8 cellular contexts compared by ENCODE assay signal in the genomic region with DNA sequence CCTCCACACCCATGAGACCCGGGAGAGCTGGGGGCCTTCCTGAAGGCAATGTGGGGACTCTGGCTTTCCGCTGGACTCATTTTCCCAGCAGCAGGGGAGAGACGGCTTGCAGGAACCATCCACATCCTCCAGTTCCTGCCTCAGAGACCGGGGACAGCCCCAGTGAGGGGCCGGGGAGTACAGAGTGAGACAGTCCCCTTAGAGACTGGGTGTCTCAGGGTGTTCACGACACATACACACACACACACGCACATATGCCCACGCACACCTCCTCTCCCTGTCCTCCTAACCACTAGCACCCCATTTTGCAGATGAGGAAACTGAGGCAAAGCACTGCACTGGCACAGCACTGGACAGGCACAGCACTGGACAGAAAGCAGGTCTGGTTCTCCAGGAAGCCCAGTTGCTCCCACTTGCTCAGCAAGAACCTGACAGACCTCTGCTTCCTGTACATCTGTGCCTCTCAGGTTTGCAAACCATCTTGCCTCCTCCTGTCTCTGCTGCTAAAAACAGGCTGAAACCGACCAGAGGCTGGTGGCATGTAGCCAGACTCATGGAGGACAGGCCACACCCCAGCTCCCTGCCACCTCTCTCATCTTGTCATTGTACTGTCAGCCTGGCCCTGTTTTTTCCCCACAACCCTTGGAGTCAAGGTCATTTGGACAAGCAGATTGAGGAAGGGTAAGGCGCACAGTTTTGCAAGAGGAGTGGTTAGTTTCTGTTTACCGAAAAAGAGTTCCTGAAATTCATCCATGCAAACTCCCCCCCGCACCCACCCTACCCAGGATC.
DNase-seq lines count a peak whose midpoint lies in the region; ATAC-seq and TF ChIP-seq lines count a peak whose summit lies in the region.

No MANE protein-coding gene starts in this region.

- no peaks in the 10 kb centered on the region for H3K9me3 ChIP-seq in Loucy (ENCODE audit: insufficient read depth, low read depth, low read length)

- DNase-seq in GM06990 (ENCODE audit: extremely low read depth, insufficient read length) (peak; percentile 81), epithelial cell of esophagus (ENCODE audit: low read depth) (peak; percentile 31), pons (ENCODE audit: low spot score) (peak; percentile 57), amniotic stem cell (lab: John Stamatoyannopoulos, UW) (no peak), NCI-H1436 treated with DMSO at 0.1 percent for 48 hours (lab: John Stamatoyannopoulos, UW) (no peak)
- peak; percentile 62 to 75 for DNase-seq in activated CD4-positive, alpha-beta T cell treated with anti-CD3 and anti-CD28 coated beads for 4 hours

- peaks cover 39% of the 10 kb centered on the region for H3K4me1 ChIP-seq in Loucy (ENCODE audit: insufficient read depth, low read length, poor library complexity, severe bottlenecking)

- H3K9ac ChIP-seq in Loucy (ENCODE audit: low read depth, low read length, poor library complexity, severe bottlenecking): peak overlapping the region; percentile 42

- TF ChIP-seq CTCF in GM06990 (IDR thresholded peaks at IDR 0.05; ENCODE audit: insufficient read depth, low read length, poor library complexity, severe bottlenecking) (no peak), Loucy (conservative IDR thresholded peaks at IDR 0.05; ENCODE audit: low read length) (no peak), epithelial cell of esophagus (IDR thresholded peaks at IDR 0.05; ENCODE audit: insufficient read depth, low read depth, low read length, missing control alignments) (no peak)

- H3K27me3 ChIP-seq in GM06990 (replicated peaks; ENCODE audit: control insufficient read depth, insufficient read depth, low read length) (no peaks in the 10 kb centered on the region), Loucy (ENCODE audit: insufficient read depth, low read length, poor library complexity, severe bottlenecking) (no peaks in the 10 kb centered on the region)

- H3K36me3 ChIP-seq in GM06990 (ENCODE audit: control insufficient read depth, insufficient read depth, low read length) (no peaks in the 10 kb centered on the region), Loucy (ENCODE audit: insufficient read depth, low read length) (no peaks in the 10 kb centered on the region)

- H2AFZ ChIP-seq in Loucy (ENCODE audit: low read length): peak overlapping the region; percentile 71

- H3K9me2 ChIP-seq in Loucy (replicated peaks; ENCODE audit: low read depth, low read length): no peaks in the 10 kb centered on the region

- peak; percentile 56 for ATAC-seq in GM21717 (IDR thresholded peaks at IDR 0.05; ENCODE audit: unreplicated experiment)

- H3K79me2 ChIP-seq in Loucy (ENCODE audit: insufficient read depth, low read length): no peaks in the 10 kb centered on the region

- no peaks in the 10 kb centered on the region for H3F3A ChIP-seq in Loucy (ENCODE audit: low read depth)

- H4K20me1 ChIP-seq in Loucy (ENCODE audit: insufficient read depth, low read length, poor library complexity, severe bottlenecking): no peaks in the 10 kb centered on the region

- H3K4me3 ChIP-seq in GM06990 (replicated peaks; ENCODE audit: low read depth, low read length) (peak overlapping the region; percentile 10; the same call in 1 of the 2 replicates), Loucy (ENCODE audit: low read length, poor library complexity, severe bottlenecking) (no peak overlapping the region), epithelial cell of esophagus (ENCODE audit: low read length) (no peak overlapping the region)

- peak overlapping the region; percentile 29 for H3K4me2 ChIP-seq in Loucy (ENCODE audit: low read depth, low read length, poor library complexity, severe bottlenecking)

Comparison
In these comparisons a context has a peak if more than half of its experiments do, and no peak if none do; other contexts are left out.
1. DNase-seq: peak in GM06990 (single experiment), activated CD4-positive, alpha-beta T cell treated with anti-CD3 and anti-CD28 coated beads for 4 hours (2 of 2), epithelial cell of esophagus (single experiment) and pons (single experiment); none in amniotic stem cell (single experiment) and NCI-H1436 treated with DMSO at 0.1 percent for 48 hours (single experiment).